11 cellular contexts compared by ENCODE assay signal in the genomic region with DNA sequence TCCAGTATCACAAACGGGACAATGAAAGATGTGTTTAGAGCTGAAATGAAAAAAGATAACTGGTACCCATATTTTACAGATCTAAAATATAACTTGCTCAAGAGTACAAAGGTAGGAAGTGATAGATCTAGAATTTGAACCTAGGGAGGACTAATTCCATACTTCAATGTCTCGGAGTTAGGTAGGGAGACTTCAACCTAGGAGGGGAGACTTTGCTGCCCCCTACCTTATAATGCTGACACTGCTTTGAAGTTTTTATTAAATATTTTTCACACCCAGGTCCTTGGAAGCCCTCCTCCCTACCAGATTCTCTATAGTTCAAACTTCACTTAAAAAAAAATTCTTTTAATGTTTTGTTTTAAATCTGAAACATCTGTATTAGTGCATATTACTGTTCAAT. TPM values are rescaled to one million over a fixed set of nuclear protein-coding genes. Genes with fewer than 3 reads are reported as not detected.
DNase-seq lines count a peak whose midpoint lies in the region; ATAC-seq and TF ChIP-seq lines count a peak whose summit lies in the region.
"Had no signal": no experiment of that assay in that cellular context is flagged by ENCODE, and none has a peak within 500 bp of the region (broad histone marks: within the 10 kb centered on the region; RNA-seq: fewer than 3 reads in every experiment).

No MANE protein-coding gene starts in this region.

- H3K79me2 ChIP-seq in OCI-LY1 (ENCODE audit: insufficient read depth, low read length), result no peaks in the 10 kb centered on the region

- no peaks in the 10 kb centered on the region for H3K36me3 ChIP-seq in OCI-LY1 (ENCODE audit: insufficient read depth, low read length)

- H4K20me1 ChIP-seq in OCI-LY1 (ENCODE audit: insufficient read depth, low read length), result no peaks in the 10 kb centered on the region

- no peaks in the 10 kb centered on the region for H3K9me2 ChIP-seq in OCI-LY1 (ENCODE audit: low read depth, low read length)

- H3K27me3 ChIP-seq in OCI-LY1 (ENCODE audit: insufficient read depth, low read length), result no peaks in the 10 kb centered on the region

- no peak overlapping the region for H3K9ac ChIP-seq in OCI-LY1 (ENCODE audit: low read length)

- no peak overlapping the region for H2AFZ ChIP-seq in OCI-LY1 (ENCODE audit: low read length)

- H3K27ac Mint-ChIP-seq in stimulated activated effector memory CD8-positive, alpha-beta T cell treated with anti-CD3 and anti-CD28 coated beads, Interleukin-12 subunit alpha, Interleukin-12 subunit beta, amount 100 ng/mL, for 72 hours, result peak overlapping the region; percentile 16
- H3K27ac Mint-ChIP-seq: CD4-positive, alpha-beta T cell had no signal

- H3F3A ChIP-seq in OCI-LY1 (ENCODE audit: insufficient read depth, low read length), result no peaks in the 10 kb centered on the region

- peak; percentile 1 for DNase-seq in NCI-H2227 (lab: John Stamatoyannopoulos, UW; ENCODE audit: unreplicated experiment)
- no peak for DNase-seq in NCI-H2227 treated with DMSO at 0.1 percent for 48 hours (lab: John Stamatoyannopoulos, UW)
- no peak for DNase-seq in fibroblast of the aortic adventitia (ENCODE audit: low read depth)
- no peak for DNase-seq in stimulated activated effector memory CD8-positive, alpha-beta T cell treated with anti-CD3 and anti-CD28 coated beads, Interleukin-12 subunit alpha, Interleukin-12 subunit beta, amount 100 ng/mL, for 72 hours (ENCODE audit: low spot score in 2 of 2)
- no peak for DNase-seq in NCI-H345 treated with DMSO at 0.1 percent for 48 hours (lab: John Stamatoyannopoulos, UW; ENCODE audit: unreplicated experiment)
- DNase-seq: activated effector memory CD4-positive, alpha-beta T cell treated with anti-CD3 and anti-CD28 coated beads, Interleukin-2, amount 50 U/mL, for 16 hours; CD4-positive, alpha-beta T cell had no signal

- no peaks in the 10 kb centered on the region for H3K9me3 Mint-ChIP-seq in stimulated activated effector memory CD8-positive, alpha-beta T cell treated with anti-CD3 and anti-CD28 coated beads, Interleukin-12 subunit alpha, Interleukin-12 subunit beta, amount 100 ng/mL, for 72 hours
- H3K9me3 Mint-ChIP-seq: CD4-positive, alpha-beta T cell; IgD-negative memory B cell had no signal

- H3K4me3 ChIP-seq in OCI-LY1 (ENCODE audit: low read depth, low read length, poor library complexity, severe bottlenecking), result no peak overlapping the region
- no peak overlapping the region for H3K4me3 ChIP-seq in fibroblast of the aortic adventitia (ENCODE audit: low read depth, low read length)

- H3K4me1 ChIP-seq in OCI-LY1 (ENCODE audit: insufficient read depth, low read length, severe bottlenecking), result no peaks in the 10 kb centered on the region

- no peak for ATAC-seq in stimulated activated effector memory CD8-positive, alpha-beta T cell treated with anti-CD3 and anti-CD28 coated beads, Interleukin-12 subunit alpha, Interleukin-12 subunit beta, amount 100 ng/mL, for 72 hours
- no peak for ATAC-seq in HG03432 (IDR thresholded peaks at IDR 0.05; ENCODE audit: unreplicated experiment)
- ATAC-seq in HG03354 (IDR thresholded peaks at IDR 0.05; ENCODE audit: poor library complexity, severe bottlenecking, unreplicated experiment), result no peak

- H3K36me3 Mint-ChIP-seq in stimulated activated effector memory CD8-positive, alpha-beta T cell treated with anti-CD3 and anti-CD28 coated beads, Interleukin-12 subunit alpha, Interleukin-12 subunit beta, amount 100 ng/mL, for 72 hours, result peaks cover 31% of the 10 kb centered on the region

- no peak overlapping the region for H3K27ac ChIP-seq in OCI-LY1 (ENCODE audit: low read depth, low read length, poor library complexity, severe bottlenecking)

- TF ChIP-seq CTCF in OCI-LY1 (IDR thresholded peaks at IDR 0.05; ENCODE audit: low read length) (peak; percentile 59), fibroblast of the aortic adventitia (IDR thresholded peaks at IDR 0.05; ENCODE audit: insufficient read depth, low read length) (peak; percentile 23)

- H3K4me2 ChIP-seq in OCI-LY1 (ENCODE audit: low read length), result no peak overlapping the region

- H3K4me3 Mint-ChIP-seq in stimulated activated effector memory CD8-positive, alpha-beta T cell treated with anti-CD3 and anti-CD28 coated beads, Interleukin-12 subunit alpha, Interleukin-12 subunit beta, amount 100 ng/mL, for 72 hours, result no peak overlapping the region
- H3K4me3 Mint-ChIP-seq: CD4-positive, alpha-beta T cell; IgD-negative memory B cell had no signal

- H3K4me1 Mint-ChIP-seq in stimulated activated effector memory CD8-positive, alpha-beta T cell treated with anti-CD3 and anti-CD28 coated beads, Interleukin-12 subunit alpha, Interleukin-12 subunit beta, amount 100 ng/mL, for 72 hours, result peaks cover 16% of the 10 kb centered on the region

- no peaks in the 10 kb centered on the region for H3K9me3 ChIP-seq in OCI-LY1 (ENCODE audit: low read length)

RNA-seq across cellular contexts. Expression of a gene that starts 58.0 kb away (rescaled TPM):
- total RNA-seq in fibroblast of the aortic adventitia (ENCODE audit: low replicate concordance), result 58.3 and 65.3 TPM in 2 replicates
